ENCODE assay signal across 10 cellular contexts in genomic region chr5:88694087-88694703, GRCh38.
"Had no signal": no experiment of that assay in that cellular context is flagged by ENCODE, and none has a peak within 500 bp of the region (broad histone marks: within the 10 kb centered on the region; RNA-seq: fewer than 3 reads in every experiment).

No MANE protein-coding gene starts in this region.

- H3K9me3 Mint-ChIP-seq: activated naive CD4-positive, alpha-beta T cell treated with anti-CD3 and anti-CD28 coated beads, Interleukin-2, amount 50 U/mL, for 24 hours; neural crest cell had no signal

- H3K27ac ChIP-seq: gastrocnemius medialis, ovary, transverse colon had no signal

- H3K4me3 ChIP-seq: ovary, transverse colon had no signal

- DNase-seq: activated CD4-positive, alpha-beta T cell treated with anti-CD3 and anti-CD28 coated beads, Interleukin-2, amount 50 U/mL, for 4 hours; activated T-cell treated with anti-CD3 and anti-CD28 coated beads, Interleukin-2, amount 50 U/mL, for 1 hour; gastrocnemius medialis; kidney glomerular epithelial cell; ovary; transverse colon had no signal

- ATAC-seq: gastrocnemius medialis, SK-N-SH treated with all-trans-retinoic acid at 6 μM for 48 hours had no signal

- H3K36me3 ChIP-seq: gastrocnemius medialis, ovary, transverse colon had no signal

- H3K27ac Mint-ChIP-seq: activated naive CD4-positive, alpha-beta T cell treated with anti-CD3 and anti-CD28 coated beads, Interleukin-2, amount 50 U/mL, for 24 hours had no signal

- FAIRE-seq: TTC549 had no signal

- H3K9me3 ChIP-seq: gastrocnemius medialis, ovary, transverse colon had no signal

- H3K27me3 ChIP-seq: ovary had no signal

- H3K4me3 Mint-ChIP-seq: activated naive CD4-positive, alpha-beta T cell treated with anti-CD3 and anti-CD28 coated beads, Interleukin-2, amount 50 U/mL, for 24 hours had no signal
